8 cellular contexts compared by ENCODE assay signal in genomic region chr11:33912405-33913361, GRCh38. TPM values are rescaled to one million over a fixed set of nuclear protein-coding genes. Genes with fewer than 3 reads are reported as not detected.
DNase-seq lines count a peak whose midpoint lies in the region; ATAC-seq and TF ChIP-seq lines count a peak whose summit lies in the region.

No MANE protein-coding gene starts in this region.

- peak overlapping the region in 1 of 4 donors; percentile 19 for H3K27ac ChIP-seq in Peyer's patch

- H3K4me1 Mint-ChIP-seq in Calu3 (ENCODE audit: low read depth, unreplicated experiment): no peaks in the 10 kb centered on the region

- no TSS peak for BruUV-seq in Calu3 (replicated peaks; lab: Mats Ljungman, UMichigan)

- H3K9me3 Mint-ChIP-seq in Calu3 (ENCODE audit: low read depth, unreplicated experiment): no peaks in the 10 kb centered on the region

- no peak overlapping the region for H3K4me3 Mint-ChIP-seq in Calu3 (ENCODE audit: low read depth, unreplicated experiment)

- H3K36me3 ChIP-seq in Peyer's patch: no peaks in the 10 kb centered on the region

- peak; percentile 76 for ATAC-seq in GM21528 (IDR thresholded peaks at IDR 0.05; ENCODE audit: low FRiP score, unreplicated experiment)

- H3K4me3 ChIP-seq in GM12864 (ENCODE audit: low read depth, low read length) (no peak overlapping the region), Peyer's patch (no peak overlapping the region)

- no peaks in the 10 kb centered on the region for H3K36me3 Mint-ChIP-seq in Calu3 (ENCODE audit: insufficient read depth, unreplicated experiment)

- TF ChIP-seq POLR2A in Raji (IDR thresholded peaks at IDR 0.05; ENCODE audit: insufficient read depth, low read depth, low read length): peak; percentile 41
- TF ChIP-seq POLR2A in Peyer's patch (IDR thresholded peaks at IDR 0.05): no peak

- H3K27me3 ChIP-seq in Peyer's patch: no peaks in the 10 kb centered on the region

- no peak for TF ChIP-seq CTCF in GM12864 (IDR thresholded peaks at IDR 0.05; ENCODE audit: low read depth, low read length, missing control alignments)
- TF ChIP-seq CTCF in Calu3 (IDR thresholded peaks at IDR 0.05; ENCODE audit: unreplicated experiment): no peak
- TF ChIP-seq CTCF in Peyer's patch (IDR thresholded peaks at IDR 0.05): no peak

- CTCF ChIA-PET in Calu3 (lab: Charles Lee): interaction anchor here (0.6 to 0.7 kb wide), 2 partner anchors 37 to 221 kb away, joined by 3 read pairs; no protein-coding TSS in a partner anchor

- intact Hi-C loops in posterior cingulate gyrus (cut with DNase I) (no loop called here), Calu3 (cut with micrococcal nuclease; ENCODE audit: unreplicated experiment) (no loop called here)

- H3K4me1 ChIP-seq in Peyer's patch: no peaks in the 10 kb centered on the region

- DNase-seq in GM12864 (ENCODE audit: low read depth) (peak; percentile 79), HS-5 (ENCODE audit: low read depth) (peak; percentile 83), iris pigment epithelial cell (ENCODE audit: low read depth) (peak; percentile 97), posterior cingulate gyrus (no peak), Calu3 (no peak), Peyer's patch (no peak)

- H3K9me3 ChIP-seq in Peyer's patch: no peaks in the 10 kb centered on the region

- no peak overlapping the region for H3K27ac Mint-ChIP-seq in Calu3 (ENCODE audit: unreplicated experiment)

- peaks cover 79% of the 10 kb centered on the region for H3K27me3 Mint-ChIP-seq in Calu3 (ENCODE audit: unreplicated experiment)

RNA-seq across cellular contexts. Expression of gene LMO2, which starts 20.8 kb away (rescaled TPM):
- total RNA-seq in Calu3 (2022) (0.38 and 1.3 TPM in 2 replicates), Peyer's patch (1 to 10 TPM; 5.1 to 9.1 (median 7.2) TPM)

Comparison
In these comparisons a context has a peak if more than half of its experiments do, and no peak if none do; other contexts are left out.
1. DNase-seq: peak in GM12864 (single experiment), HS-5 (single experiment) and iris pigment epithelial cell (single experiment); none in posterior cingulate gyrus (0 of 10), Calu3 (single experiment) and Peyer's patch (0 of 3).